ENCODE assay signal across 24 cellular contexts in genomic region chr2:113967272-113967671, GRCh38.
DNase-seq lines count a peak whose midpoint lies in the region; ATAC-seq and TF ChIP-seq lines count a peak whose summit lies in the region.
"Had no signal": no experiment of that assay in that cellular context is flagged by ENCODE, and none has a peak within 500 bp of the region (broad histone marks: within the 10 kb centered on the region; RNA-seq: fewer than 3 reads in every experiment).

No MANE protein-coding gene starts in this region.

- no peak for TF ChIP-seq CTCF in body of pancreas (IDR thresholded peaks at IDR 0.05)

- H3K4me3 Mint-ChIP-seq in stimulated activated effector memory CD8-positive, alpha-beta T cell treated with anti-CD3 and anti-CD28 coated beads, Interleukin-12 subunit alpha, Interleukin-12 subunit beta, amount 100 ng/mL, for 72 hours = no peak overlapping the region
- no peak overlapping the region for H3K4me3 Mint-ChIP-seq in stimulated activated memory B cell treated with anti-CD40 and anti-IgM and Interleukin-4, amounts not matched to agents 10 μg/mL and 1 μg/mL and 100 μg/mL, for 72 hours
- H3K4me3 Mint-ChIP-seq: central memory CD8-positive, alpha-beta T cell had no signal

- H3K4me1 Mint-ChIP-seq in stimulated activated effector memory CD8-positive, alpha-beta T cell treated with anti-CD3 and anti-CD28 coated beads, Interleukin-12 subunit alpha, Interleukin-12 subunit beta, amount 100 ng/mL, for 72 hours = peaks cover 2% of the 10 kb centered on the region
- H3K4me1 Mint-ChIP-seq in stimulated activated memory B cell treated with anti-CD40 and anti-IgM and Interleukin-4, amounts not matched to agents 10 μg/mL and 1 μg/mL and 100 μg/mL, for 72 hours = peaks cover 11% of the 10 kb centered on the region

- no peak for TF ChIP-seq POLR2A in body of pancreas (IDR thresholded peaks at IDR 0.05)

- H3K36me3 ChIP-seq in aorta (ENCODE audit: control insufficient read depth in 1 of 2, insufficient read depth in 2 of 2, low read length in 1 of 2) (peaks cover 2% of the 10 kb centered on the region in 2 donors), body of pancreas (replicated peaks in 1 of 2; ENCODE audit: insufficient read depth in 1 of 2, low read depth in 2 of 2) (no peaks in the 10 kb centered on the region)
- H3K36me3 ChIP-seq: transverse colon had no signal

- H3K4me3 ChIP-seq in aorta (ENCODE audit: low read length in 2 of 2) (no peak overlapping the region), body of pancreas (no peak overlapping the region)
- H3K4me3 ChIP-seq: esophagus muscularis mucosa, mucosa of descending colon, transverse colon had no signal

- H3K27ac Mint-ChIP-seq in activated naive CD4-positive, alpha-beta T cell treated with anti-CD3 and anti-CD28 coated beads, Interleukin-2, amount 50 U/mL, for 72 hours = no peak overlapping the region
- no peak overlapping the region for H3K27ac Mint-ChIP-seq in stimulated activated effector memory CD8-positive, alpha-beta T cell treated with anti-CD3 and anti-CD28 coated beads, Interleukin-12 subunit alpha, Interleukin-12 subunit beta, amount 100 ng/mL, for 72 hours
- H3K27ac Mint-ChIP-seq in stimulated activated memory B cell treated with anti-CD40 and anti-IgM and Interleukin-4, amounts not matched to agents 10 μg/mL and 1 μg/mL and 100 μg/mL, for 72 hours = no peak overlapping the region

- peak overlapping the region; percentile 19 for H3K27ac ChIP-seq in epithelial cell of prostate
- H3K27ac ChIP-seq in aorta (ENCODE audit: low read depth in 1 of 2, low read length in 2 of 2) = no peak overlapping the region
- H3K27ac ChIP-seq in body of pancreas = peak overlapping the region in 2 of 4 donors; percentile 27 to 59
- H3K27ac ChIP-seq: esophagus muscularis mucosa had no signal

- 91 to 95% methylated on average over 1 of the region's 1 CpG for WGBS in aorta, 2 donors
- 75 to 93% methylated on average over 1 of the region's 1 CpG for WGBS in body of pancreas, 2 donors

- H3K36me3 Mint-ChIP-seq in activated naive CD4-positive, alpha-beta T cell treated with anti-CD3 and anti-CD28 coated beads, Interleukin-2, amount 50 U/mL, for 72 hours = no peaks in the 10 kb centered on the region
- H3K36me3 Mint-ChIP-seq in stimulated activated effector memory CD8-positive, alpha-beta T cell treated with anti-CD3 and anti-CD28 coated beads, Interleukin-12 subunit alpha, Interleukin-12 subunit beta, amount 100 ng/mL, for 72 hours = peaks cover 37% of the 10 kb centered on the region
- H3K36me3 Mint-ChIP-seq in stimulated activated memory B cell treated with anti-CD40 and anti-IgM and Interleukin-4, amounts not matched to agents 10 μg/mL and 1 μg/mL and 100 μg/mL, for 72 hours = peaks cover 12% of the 10 kb centered on the region

- peak; percentile 36 to 40 for ATAC-seq in activated naive CD4-positive, alpha-beta T cell treated with anti-CD3 and anti-CD28 coated beads, Interleukin-2, amount 50 U/mL, for 72 hours
- peak; percentile 37 for ATAC-seq in stimulated activated effector memory CD8-positive, alpha-beta T cell treated with anti-CD3 and anti-CD28 coated beads, Interleukin-12 subunit alpha, Interleukin-12 subunit beta, amount 100 ng/mL, for 72 hours
- ATAC-seq in aorta (ENCODE audit: low FRiP score) = no peak
- no peak for ATAC-seq in body of pancreas
- no peak for ATAC-seq in stimulated activated memory B cell treated with anti-CD40 and anti-IgM and Interleukin-4, amounts not matched to agents 10 μg/mL and 1 μg/mL and 100 μg/mL, for 72 hours

- H3K9me3 ChIP-seq in aorta (ENCODE audit: control insufficient read depth, low read length) (no peaks in the 10 kb centered on the region), body of pancreas (no peaks in the 10 kb centered on the region)
- H3K9me3 ChIP-seq: esophagus muscularis mucosa, mucosa of descending colon, transverse colon had no signal

- peaks cover 0 to 7% of the 10 kb centered on the region in 2 donors for H3K4me1 ChIP-seq in aorta (ENCODE audit: control insufficient read depth in 1 of 2, insufficient read depth in 2 of 2, low read length in 2 of 2)
- peaks cover 14% of the 10 kb centered on the region for H3K4me1 ChIP-seq in body of pancreas

- H3K27me3 Mint-ChIP-seq in stimulated activated memory B cell treated with anti-CD40 and anti-IgM and Interleukin-4, amounts not matched to agents 10 μg/mL and 1 μg/mL and 100 μg/mL, for 72 hours = no peaks in the 10 kb centered on the region
- H3K27me3 Mint-ChIP-seq: central memory CD8-positive, alpha-beta T cell had no signal

- no peaks in the 10 kb centered on the region for H3K27me3 ChIP-seq in aorta (ENCODE audit: control insufficient read depth in 1 of 2, insufficient read depth in 2 of 2, low read length in 1 of 2)
- H3K27me3 ChIP-seq in body of pancreas = no peaks in the 10 kb centered on the region
- H3K27me3 ChIP-seq: esophagus muscularis mucosa, transverse colon had no signal

- intact Hi-C loops in aorta (cut with DNase I) (loop anchor here in 1 of 2 donors (10.0 kb wide), 1 partner anchor 212 kb away; the partner anchor contains the start of gene SLC35F5), body of pancreas (cut with DNase I) (no loop called here)

- H3K9me3 Mint-ChIP-seq in activated naive CD4-positive, alpha-beta T cell treated with anti-CD3 and anti-CD28 coated beads, Interleukin-2, amount 50 U/mL, for 72 hours = no peaks in the 10 kb centered on the region
- H3K9me3 Mint-ChIP-seq in stimulated activated effector memory CD8-positive, alpha-beta T cell treated with anti-CD3 and anti-CD28 coated beads, Interleukin-12 subunit alpha, Interleukin-12 subunit beta, amount 100 ng/mL, for 72 hours = no peaks in the 10 kb centered on the region
- no peaks in the 10 kb centered on the region for H3K9me3 Mint-ChIP-seq in stimulated activated memory B cell treated with anti-CD40 and anti-IgM and Interleukin-4, amounts not matched to agents 10 μg/mL and 1 μg/mL and 100 μg/mL, for 72 hours
- H3K9me3 Mint-ChIP-seq: central memory CD8-positive, alpha-beta T cell had no signal

- DNase-seq in activated naive CD4-positive, alpha-beta T cell treated with anti-CD3 and anti-CD28 coated beads, Interleukin-2, amount 50 U/mL, for 72 hours (ENCODE audit: low spot score in 2 of 2) = no peak
- DNase-seq in activated naive CD4-positive, alpha-beta T cell treated with anti-CD3 and anti-CD28 coated beads, Interleukin-2, amount 50 U/mL, for 16 hours = no peak
- DNase-seq in NCI-H226 (peak; percentile 34), epithelial cell of prostate (ENCODE audit: low read depth, low spot score) (no peak), aorta (no peak), body of pancreas (no peak)
- DNase-seq in stimulated activated effector memory CD8-positive, alpha-beta T cell treated with anti-CD3 and anti-CD28 coated beads, Interleukin-12 subunit alpha, Interleukin-12 subunit beta, amount 100 ng/mL, for 72 hours (ENCODE audit: low spot score in 2 of 2) = no peak
- DNase-seq: activated CD4-positive, alpha-beta T cell treated with anti-CD3 and anti-CD28 coated beads, Interleukin-2, amount 50 U/mL, for 4 hours; COR-L47; EL; GOT3; Kasumi-1; left cardiac atrium; mucosa of descending colon; NCI-H1105 treated with DMSO at 0.1 percent for 48 hours; NCI-H748 treated with DMSO at 0.1 percent for 48 hours; occipital lobe; SHP77 treated with DMSO at 0.1 percent for 48 hours; stimulated activated naive CD4-positive, alpha-beta T cell; T-helper 1 cell; transverse colon had no signal

Comparison
In these comparisons a context has a peak if more than half of its experiments do, and no peak if none do; other contexts are left out.
1. ATAC-seq: peak in activated naive CD4-positive, alpha-beta T cell treated with anti-CD3 and anti-CD28 coated beads, Interleukin-2, amount 50 U/mL, for 72 hours (2 of 2) and stimulated activated effector memory CD8-positive, alpha-beta T cell treated with anti-CD3 and anti-CD28 coated beads, Interleukin-12 subunit alpha, Interleukin-12 subunit beta, amount 100 ng/mL, for 72 hours (single experiment); none in aorta (single experiment), body of pancreas (single experiment) and stimulated activated memory B cell treated with anti-CD40 and anti-IgM and Interleukin-4, amounts not matched to agents 10 μg/mL and 1 μg/mL and 100 μg/mL, for 72 hours (single experiment).